Comparison of ENCODE assay signal across 17 cellular contexts in genomic region chrY:20891440-20892160, GRCh38.
DNase-seq lines count a peak whose midpoint lies in the region; ATAC-seq lines count a peak whose summit lies in the region.
"Had no signal": no experiment of that assay in that cellular context is flagged by ENCODE, and none has a peak within 500 bp of the region (broad histone marks: within the 10 kb centered on the region; RNA-seq: fewer than 3 reads in every experiment).

No MANE protein-coding gene starts in this region.

- ATAC-seq in GM19035 (IDR thresholded peaks at IDR 0.05; ENCODE audit: unreplicated experiment) = peak; percentile 94
- peak; percentile 87 for ATAC-seq in GM21447 (IDR thresholded peaks at IDR 0.05; ENCODE audit: unreplicated experiment)
- peak; percentile 71 for ATAC-seq in HG03045 (IDR thresholded peaks at IDR 0.05; ENCODE audit: unreplicated experiment)
- ATAC-seq: Right ventricle myocardium inferior had no signal

- peaks cover 12% of the 10 kb centered on the region for H3K36me3 Mint-ChIP-seq in T-helper 2 cell treated with Interferon-gamma antibody and Interleukin-4, amounts not matched to agents 5 μg/mL and 100 μg/mL, for 36 hours (ENCODE audit: low read depth)
- H3K36me3 Mint-ChIP-seq: naive B cell had no signal

- H3K9me3 Mint-ChIP-seq in T-helper 2 cell treated with Interferon-gamma antibody and Interleukin-4, amounts not matched to agents 5 μg/mL and 100 μg/mL, for 36 hours = peaks cover 11% of the 10 kb centered on the region
- H3K9me3 Mint-ChIP-seq: naive B cell had no signal

- no peaks in the 10 kb centered on the region for H3K27me3 Mint-ChIP-seq in T-helper 2 cell treated with Interferon-gamma antibody and Interleukin-4, amounts not matched to agents 5 μg/mL and 100 μg/mL, for 36 hours (ENCODE audit: low read depth)
- H3K27me3 Mint-ChIP-seq: naive B cell had no signal

- H3K4me3 Mint-ChIP-seq in T-helper 2 cell treated with Interferon-gamma antibody and Interleukin-4, amounts not matched to agents 5 μg/mL and 100 μg/mL, for 36 hours = peak overlapping the region; percentile 43
- H3K4me3 Mint-ChIP-seq: activated T-helper 1 cell treated with anti-CD3 and anti-CD28 coated beads, Interleukin-12 subunit alpha, Interleukin-12 subunit beta, Interleukin-2, Interleukin-4 antibody, amounts not matched to agents 30 ng/mL and 10 ng/mL and 1 ng/mL, durations not matched to agents 14 hours and 24 hours and 36 hours had no signal

- DNase-seq in T-helper 2 cell treated with Interferon-gamma antibody and Interleukin-4, amounts not matched to agents 5 μg/mL and 100 μg/mL, for 36 hours (ENCODE audit: low spot score) = no peak
- DNase-seq in NCI-H1694 treated with DMSO at 0.1 percent for 48 hours (lab: John Stamatoyannopoulos, UW) = no peak
- DNase-seq in NCI-H2081 treated with DMSO at 0.1 percent for 48 hours (lab: John Stamatoyannopoulos, UW) = no peak
- no peak for DNase-seq in stimulated activated CD4-positive, alpha-beta T cell treated with anti-CD3 and anti-CD28 coated beads, Interleukin-2, amount 100 ng/mL, for 24 hours
- DNase-seq: dermis blood vessel endothelial cell, foreskin melanocyte, H7, kidney, naive B cell, NCI-H1048, NCI-H526, T-helper 1 cell had no signal

- peak overlapping the region; percentile 75 for H3K27ac Mint-ChIP-seq in T-helper 2 cell treated with Interferon-gamma antibody and Interleukin-4, amounts not matched to agents 5 μg/mL and 100 μg/mL, for 36 hours
- H3K27ac Mint-ChIP-seq: activated T-helper 1 cell treated with anti-CD3 and anti-CD28 coated beads, Interleukin-12 subunit alpha, Interleukin-12 subunit beta, Interleukin-2, Interleukin-4 antibody, amounts not matched to agents 30 ng/mL and 10 ng/mL and 1 ng/mL, durations not matched to agents 14 hours and 24 hours and 36 hours had no signal

- peaks cover 12% of the 10 kb centered on the region for H3K4me1 Mint-ChIP-seq in T-helper 2 cell treated with Interferon-gamma antibody and Interleukin-4, amounts not matched to agents 5 μg/mL and 100 μg/mL, for 36 hours (ENCODE audit: low read depth)
